1 cellular context compared by ENCODE assay signal in genomic region chr3:45079715-45080114, GRCh38.
TF ChIP-seq lines count a peak whose summit lies in the region.

No MANE protein-coding gene starts in this region.

TF ChIP-seq in GM23338, 12 proteins besides CTCF, POLR2A, EP300 and RAD21 (continued from another document):
- TF ChIP-seq, protein P1, sequence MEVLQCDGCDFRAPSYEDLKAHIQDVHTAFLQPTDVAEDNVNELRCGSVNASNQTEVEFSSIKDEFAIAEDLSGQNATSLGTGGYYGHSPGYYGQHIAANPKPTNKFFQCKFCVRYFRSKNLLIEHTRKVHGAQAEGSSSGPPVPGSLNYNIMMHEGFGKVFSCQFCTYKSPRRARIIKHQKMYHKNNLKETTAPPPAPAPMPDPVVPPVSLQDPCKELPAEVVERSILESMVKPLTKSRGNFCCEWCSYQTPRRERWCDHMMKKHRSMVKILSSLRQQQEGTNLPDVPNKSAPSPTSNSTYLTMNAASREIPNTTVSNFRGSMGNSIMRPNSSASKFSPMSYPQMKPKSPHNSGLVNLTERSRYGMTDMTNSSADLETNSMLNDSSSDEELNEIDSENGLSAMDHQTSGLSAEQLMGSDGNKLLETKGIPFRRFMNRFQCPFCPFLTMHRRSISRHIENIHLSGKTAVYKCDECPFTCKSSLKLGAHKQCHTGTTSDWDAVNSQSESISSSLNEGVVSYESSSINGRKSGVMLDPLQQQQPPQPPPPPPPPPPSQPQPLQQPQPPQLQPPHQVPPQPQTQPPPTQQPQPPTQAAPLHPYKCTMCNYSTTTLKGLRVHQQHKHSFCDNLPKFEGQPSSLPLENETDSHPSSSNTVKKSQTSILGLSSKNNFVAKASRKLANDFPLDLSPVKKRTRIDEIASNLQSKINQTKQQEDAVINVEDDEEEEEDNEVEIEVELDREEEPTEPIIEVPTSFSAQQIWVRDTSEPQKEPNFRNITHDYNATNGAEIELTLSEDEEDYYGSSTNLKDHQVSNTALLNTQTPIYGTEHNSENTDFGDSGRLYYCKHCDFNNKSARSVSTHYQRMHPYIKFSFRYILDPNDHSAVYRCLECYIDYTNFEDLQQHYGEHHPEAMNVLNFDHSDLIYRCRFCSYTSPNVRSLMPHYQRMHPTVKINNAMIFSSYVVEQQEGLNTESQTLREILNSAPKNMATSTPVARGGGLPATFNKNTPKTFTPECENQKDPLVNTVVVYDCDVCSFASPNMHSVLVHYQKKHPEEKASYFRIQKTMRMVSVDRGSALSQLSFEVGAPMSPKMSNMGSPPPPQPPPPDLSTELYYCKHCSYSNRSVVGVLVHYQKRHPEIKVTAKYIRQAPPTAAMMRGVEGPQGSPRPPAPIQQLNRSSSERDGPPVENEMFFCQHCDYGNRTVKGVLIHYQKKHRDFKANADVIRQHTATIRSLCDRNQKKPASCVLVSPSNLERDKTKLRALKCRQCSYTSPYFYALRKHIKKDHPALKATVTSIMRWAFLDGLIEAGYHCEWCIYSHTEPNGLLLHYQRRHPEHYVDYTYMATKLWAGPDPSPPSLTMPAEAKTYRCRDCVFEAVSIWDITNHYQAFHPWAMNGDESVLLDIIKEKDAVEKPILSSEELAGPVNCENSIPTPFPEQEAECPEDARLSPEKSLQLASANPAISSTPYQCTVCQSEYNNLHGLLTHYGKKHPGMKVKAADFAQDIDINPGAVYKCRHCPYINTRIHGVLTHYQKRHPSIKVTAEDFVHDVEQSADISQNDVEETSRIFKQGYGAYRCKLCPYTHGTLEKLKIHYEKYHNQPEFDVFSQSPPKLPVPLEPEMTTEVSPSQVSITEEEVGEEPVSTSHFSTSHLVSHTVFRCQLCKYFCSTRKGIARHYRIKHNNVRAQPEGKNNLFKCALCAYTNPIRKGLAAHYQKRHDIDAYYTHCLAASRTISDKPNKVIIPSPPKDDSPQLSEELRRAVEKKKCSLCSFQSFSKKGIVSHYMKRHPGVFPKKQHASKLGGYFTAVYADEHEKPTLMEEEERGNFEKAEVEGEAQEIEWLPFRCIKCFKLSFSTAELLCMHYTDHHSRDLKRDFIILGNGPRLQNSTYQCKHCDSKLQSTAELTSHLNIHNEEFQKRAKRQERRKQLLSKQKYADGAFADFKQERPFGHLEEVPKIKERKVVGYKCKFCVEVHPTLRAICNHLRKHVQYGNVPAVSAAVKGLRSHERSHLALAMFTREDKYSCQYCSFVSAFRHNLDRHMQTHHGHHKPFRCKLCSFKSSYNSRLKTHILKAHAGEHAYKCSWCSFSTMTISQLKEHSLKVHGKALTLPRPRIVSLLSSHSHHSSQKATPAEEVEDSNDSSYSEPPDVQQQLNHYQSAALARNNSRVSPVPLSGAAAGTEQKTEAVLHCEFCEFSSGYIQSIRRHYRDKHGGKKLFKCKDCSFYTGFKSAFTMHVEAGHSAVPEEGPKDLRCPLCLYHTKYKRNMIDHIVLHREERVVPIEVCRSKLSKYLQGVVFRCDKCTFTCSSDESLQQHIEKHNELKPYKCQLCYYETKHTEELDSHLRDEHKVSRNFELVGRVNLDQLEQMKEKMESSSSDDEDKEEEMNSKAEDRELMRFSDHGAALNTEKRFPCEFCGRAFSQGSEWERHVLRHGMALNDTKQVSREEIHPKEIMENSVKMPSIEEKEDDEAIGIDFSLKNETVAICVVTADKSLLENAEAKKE (CRISPR knock-in tag; IDR thresholded peaks at IDR 0.05): no peak
- TF ChIP-seq JUNB (IDR thresholded peaks at IDR 0.05; ENCODE audit: unreplicated experiment) (no peak), ZNF114 (CRISPR knock-in tag; IDR thresholded peaks at IDR 0.05) (no peak), CREB1 (CRISPR knock-in tag; IDR thresholded peaks at IDR 0.05; ENCODE audit: low read depth) (no peak), ZNF331 (CRISPR knock-in tag; IDR thresholded peaks at IDR 0.05; ENCODE audit: low read depth) (no peak), REST (IDR thresholded peaks at IDR 0.05; ENCODE audit: unreplicated experiment) (no peak), POLR2AphosphoS5 (IDR thresholded peaks at IDR 0.05; ENCODE audit: low read depth) (no peak), EZH2phosphoT487 (IDR thresholded peaks at IDR 0.05; ENCODE audit: unreplicated experiment) (no peak), EZH2 (IDR thresholded peaks at IDR 0.05; ENCODE audit: low read depth, unreplicated experiment) (no peak), STAT1 (IDR thresholded peaks at IDR 0.05; ENCODE audit: unreplicated experiment) (no peak)
- TF ChIP-seq, protein P2, sequence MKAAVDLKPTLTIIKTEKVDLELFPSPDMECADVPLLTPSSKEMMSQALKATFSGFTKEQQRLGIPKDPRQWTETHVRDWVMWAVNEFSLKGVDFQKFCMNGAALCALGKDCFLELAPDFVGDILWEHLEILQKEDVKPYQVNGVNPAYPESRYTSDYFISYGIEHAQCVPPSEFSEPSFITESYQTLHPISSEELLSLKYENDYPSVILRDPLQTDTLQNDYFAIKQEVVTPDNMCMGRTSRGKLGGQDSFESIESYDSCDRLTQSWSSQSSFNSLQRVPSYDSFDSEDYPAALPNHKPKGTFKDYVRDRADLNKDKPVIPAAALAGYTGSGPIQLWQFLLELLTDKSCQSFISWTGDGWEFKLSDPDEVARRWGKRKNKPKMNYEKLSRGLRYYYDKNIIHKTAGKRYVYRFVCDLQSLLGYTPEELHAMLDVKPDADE (IDR thresholded peaks at IDR 0.05): no peak
